ENCODE assay signal across 18 cellular contexts in the genomic region with DNA sequence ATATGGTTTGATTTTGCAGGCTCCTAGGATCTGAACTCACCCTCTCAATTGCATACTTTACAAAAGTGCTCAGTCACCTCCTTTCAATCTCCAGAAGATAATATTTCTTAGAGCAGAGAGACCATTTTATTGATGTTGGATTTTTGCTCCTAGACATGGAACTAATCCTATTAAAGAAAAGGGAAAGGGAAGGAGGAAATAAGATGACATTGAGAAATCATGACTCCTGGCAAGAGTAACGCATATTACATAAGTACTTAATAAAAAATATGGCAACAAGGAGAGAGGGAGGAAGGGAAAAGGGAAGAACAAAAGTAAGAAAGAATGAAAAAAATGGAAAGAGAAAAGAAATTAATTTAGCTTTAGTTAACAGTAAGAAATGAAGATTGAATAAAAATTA.
DNase-seq lines count a peak whose midpoint lies in the region; ATAC-seq, FAIRE-seq and TF ChIP-seq lines count a peak whose summit lies in the region.
"Had no signal": no experiment of that assay in that cellular context is flagged by ENCODE, and none has a peak within 500 bp of the region (broad histone marks: within the 10 kb centered on the region; RNA-seq: fewer than 3 reads in every experiment).

No MANE protein-coding gene starts in this region.

- intact Hi-C loops in A673 (cut with micrococcal nuclease; ENCODE audit: unreplicated experiment): no loop called here

- H3K27ac ChIP-seq in A673 (ENCODE audit: low read depth, low read length, poor library complexity, severe bottlenecking): peak overlapping the region; percentile 79
- H3K27ac ChIP-seq: BLaER1 had no signal

- CTCF ChIA-PET in A673 (lab: Charles Lee): no interaction called here

- peak; percentile 25 for FAIRE-seq in D721Med (lab: Jason Lieb, UNC)
- FAIRE-seq: GM19239, H1, HepG2, HTR-8/SVneo had no signal

- H3K36me3 ChIP-seq in A673 (ENCODE audit: insufficient read depth, low read length, poor library complexity, severe bottlenecking): no peaks in the 10 kb centered on the region
- H3K36me3 ChIP-seq: BLaER1, HAP-1 had no signal

- BruUV-seq in A673 (replicated peaks; lab: Mats Ljungman, UMichigan): no TSS peak

- H3K9me3 ChIP-seq in A673 (ENCODE audit: low read depth, low read length, poor library complexity, severe bottlenecking): no peaks in the 10 kb centered on the region
- H3K9me3 ChIP-seq: BLaER1, Caco-2, HAP-1 had no signal

- ATAC-seq in omental fat pad (ENCODE audit: low FRiP score): no peak
- ATAC-seq: HepG2 had no signal

- H3K4me1 ChIP-seq in A673 (ENCODE audit: insufficient read depth, low read length, poor library complexity, severe bottlenecking): peaks cover 51% of the 10 kb centered on the region
- H3K4me1 ChIP-seq: BLaER1, Caco-2, HAP-1 had no signal

- DNase-seq in A673 (ENCODE audit: low spot score): peak; percentile 82
- no peak for DNase-seq in D721Med (ENCODE audit: insufficient read length, low spot score)
- DNase-seq in cardiac fibroblast (ENCODE audit: low read depth in 2 of 2): peak; percentile 12 to 24
- DNase-seq in retinal pigment epithelial cell (ENCODE audit: low read depth): peak; percentile 30
- DNase-seq in HPDE6-E6E7 (ENCODE audit: extremely low spot score): no peak
- no peak for DNase-seq in 8988T
- DNase-seq in omental fat pad (ENCODE audit: low spot score): no peak
- DNase-seq: AML-193; Caco-2; CD8-positive, alpha-beta memory T cell; DMS53; GF-D8 had no signal

- POLR2A ChIA-PET in A673 (lab: Charles Lee; ENCODE audit: low non-redundant PET): no interaction called here

- TF ChIP-seq CTCF in A673 (conservative IDR thresholded peaks at IDR 0.05; ENCODE audit: low read depth, low read length) (no peak), D721Med (IDR thresholded peaks at IDR 0.05; ENCODE audit: insufficient read depth, missing control alignments) (no peak), cardiac fibroblast (IDR thresholded peaks at IDR 0.05; ENCODE audit: low read depth, low read length) (no peak), retinal pigment epithelial cell (conservative IDR thresholded peaks at IDR 0.05; ENCODE audit: low read depth, low read length) (no peak), omental fat pad (IDR thresholded peaks at IDR 0.05) (no peak)

- H3K4me3 ChIP-seq in A673 (ENCODE audit: low read depth, low read length, poor library complexity, severe bottlenecking): no peak overlapping the region
- no peak overlapping the region for H3K4me3 ChIP-seq in cardiac fibroblast (replicated peaks in 1 of 2; ENCODE audit: low read depth in 2 of 2, low read length in 2 of 2)
- no peak overlapping the region for H3K4me3 ChIP-seq in retinal pigment epithelial cell (ENCODE audit: low read length)
- H3K4me3 ChIP-seq: BLaER1, HAP-1 had no signal

- H3K27me3 ChIP-seq in A673 (replicated peaks; ENCODE audit: insufficient read depth, low read depth, low read length, poor library complexity): no peaks in the 10 kb centered on the region
- H3K27me3 ChIP-seq: BLaER1 had no signal

Comparison
In these comparisons a context has a peak if more than half of its experiments do, and no peak if none do; other contexts are left out.
1. DNase-seq: peak in A673 (single experiment), cardiac fibroblast (2 of 2) and retinal pigment epithelial cell (single experiment); none in D721Med (single experiment), HPDE6-E6E7 (single experiment), 8988T (single experiment) and omental fat pad (single experiment).